Comparison of ENCODE assay signal across 19 cellular contexts in the genomic region with DNA sequence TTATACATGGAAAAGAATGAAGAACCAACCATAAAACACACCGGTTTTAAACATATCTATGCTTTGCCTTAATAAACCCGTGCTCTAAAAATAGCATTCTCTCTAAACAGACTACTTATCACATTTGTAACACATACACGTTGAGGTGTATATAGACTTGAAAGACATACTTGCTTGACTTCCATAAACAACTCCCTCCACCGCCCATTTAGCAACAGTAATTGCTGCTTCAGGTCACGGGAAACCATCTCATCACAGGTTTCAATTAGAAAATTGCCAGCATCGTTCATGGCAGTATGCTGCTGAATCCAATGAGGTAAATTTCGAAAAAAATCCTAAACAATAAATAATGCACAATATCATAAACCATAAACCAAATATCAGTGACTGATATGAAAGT.
DNase-seq lines count a peak whose midpoint lies in the region; FAIRE-seq lines count a peak whose summit lies in the region.
"Had no signal": no experiment of that assay in that cellular context is flagged by ENCODE, and none has a peak within 500 bp of the region (broad histone marks: within the 10 kb centered on the region; RNA-seq: fewer than 3 reads in every experiment).

No MANE protein-coding gene starts in this region.

- no peaks in the 10 kb centered on the region for H3K27me3 ChIP-seq in skeletal muscle satellite cell (ENCODE audit: control insufficient read depth, insufficient read depth, low read length)
- H3K27me3 ChIP-seq: gastrocnemius medialis had no signal

- peak overlapping the region; percentile 72 for H3K4me2 ChIP-seq in skeletal muscle satellite cell (ENCODE audit: low read length)

- peaks cover 19% of the 10 kb centered on the region for H3K4me1 ChIP-seq in skeletal muscle satellite cell (ENCODE audit: control insufficient read depth, insufficient read depth, low read length)
- H3K4me1 ChIP-seq: gastrocnemius medialis had no signal

- H3K36me3 ChIP-seq in skeletal muscle satellite cell (ENCODE audit: insufficient read depth, low read length) = no peaks in the 10 kb centered on the region
- H3K36me3 ChIP-seq: gastrocnemius medialis had no signal

- DNase-seq in DMS53 (lab: John Stamatoyannopoulos, UW) (peak; percentile 47), DMS53 treated with DMSO at 0.1 percent for 48 hours (lab: John Stamatoyannopoulos, UW; ENCODE audit: unreplicated experiment) (no peak), NCI-H524 (lab: John Stamatoyannopoulos, UW) (peak; percentile 70 to 83), frontal cortex (ENCODE audit: low spot score in 2 of 2) (no peak), NCI-H2171 (lab: John Stamatoyannopoulos, UW) (no peak)
- DNase-seq in effector CD4-positive, alpha-beta T cell = no peak
- no peak for DNase-seq in activated T-cell treated with anti-CD3 and anti-CD28 coated beads, Interleukin-2, amount 50 U/mL, for 1 hour
- DNase-seq: activated CD4-positive, alpha-beta T cell treated with anti-CD3 and anti-CD28 coated beads, Interleukin-2, amount 10 ng/mL, durations not matched to agents 24 days and 14 days; activated T-cell treated with anti-CD3 and anti-CD28 coated beads, Interleukin-2, amount 50 U/mL, for 24 hours; caudate nucleus; endodermal cell; gastrocnemius medialis; NCI-H1694 treated with DMSO at 0.1 percent for 48 hours; NCI-H526 treated with DMSO at 0.1 percent for 48 hours; occipital lobe; small intestine; stimulated activated naive CD8-positive, alpha-beta T cell treated with anti-CD3 and anti-CD28 coated beads, Interleukin-15, Interleukin-2, amounts not matched to agents 100 U/mL and 50 U/mL, for 24 hours had no signal

- H3K4me3 ChIP-seq in skeletal muscle satellite cell (ENCODE audit: low read length) = no peak overlapping the region

- no peak overlapping the region for H3K9ac ChIP-seq in skeletal muscle satellite cell (ENCODE audit: low read depth, low read length)

- no peaks in the 10 kb centered on the region for H3K9me3 ChIP-seq in skeletal muscle satellite cell (replicated peaks; ENCODE audit: low read length)
- H3K9me3 ChIP-seq: gastrocnemius medialis had no signal

- peak; percentile 39 for FAIRE-seq in frontal cortex (lab: Jason Lieb, UNC)
- FAIRE-seq: GM12891, small intestine had no signal

Comparison
In these comparisons a context has a peak if more than half of its experiments do, and no peak if none do; other contexts are left out.
1. DNase-seq: peak in DMS53 (single experiment) and NCI-H524 (2 of 2); none in DMS53 treated with DMSO at 0.1 percent for 48 hours (single experiment), frontal cortex (0 of 2), NCI-H2171 (single experiment), effector CD4-positive, alpha-beta T cell (single experiment) and activated T-cell treated with anti-CD3 and anti-CD28 coated beads, Interleukin-2, amount 50 U/mL, for 1 hour (single experiment).